ENCODE assay signal across 8 cellular contexts in the genomic region with DNA sequence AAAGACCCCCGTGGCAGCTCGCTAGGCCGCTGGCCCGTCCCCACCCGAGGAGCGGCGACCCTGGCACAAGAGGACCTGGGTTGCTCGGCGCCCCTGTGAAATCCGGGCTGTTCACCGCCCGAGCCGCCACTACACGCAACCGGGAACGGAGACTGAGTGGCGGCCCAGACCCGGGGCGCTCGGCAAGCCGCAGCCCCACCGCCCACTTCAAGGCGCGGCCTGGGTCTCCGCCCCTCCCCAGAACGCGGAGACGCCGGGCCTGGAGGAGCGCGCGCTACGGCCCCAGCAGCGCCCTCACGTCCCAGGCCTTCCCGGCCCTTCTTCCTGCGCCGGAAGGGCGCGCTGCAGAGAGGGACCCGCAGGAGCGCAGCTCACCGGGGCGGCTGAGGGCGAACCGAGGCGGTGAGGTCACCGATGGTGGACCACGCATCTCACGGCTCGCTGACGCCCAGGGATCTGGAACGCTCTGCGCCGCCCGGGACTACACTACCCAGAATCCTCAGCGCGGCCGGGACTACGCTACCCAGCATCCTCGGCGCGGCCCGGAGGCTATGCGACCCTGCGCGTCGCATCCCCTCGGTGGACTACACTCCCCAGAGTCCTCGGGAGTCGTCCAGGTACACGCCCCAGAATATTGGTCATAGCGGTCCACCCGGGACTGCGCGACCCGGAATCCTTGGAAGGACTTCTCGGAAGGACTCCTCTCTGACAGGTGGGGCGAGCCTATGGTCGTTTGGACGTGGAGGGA. TPM values are rescaled to one million over a fixed set of nuclear protein-coding genes. Genes with fewer than 3 reads are reported as not detected.
DNase-seq lines count a peak whose midpoint lies in the region; ATAC-seq and TF ChIP-seq lines count a peak whose summit lies in the region.

A gene (minus strand): TSS at position 470 of the 748 bp plus-strand sequence. CDS start 10,436 bp downstream, outside the sequence.

- in situ Hi-C loops in GM13977 (cut with MboI; ENCODE audit: low pct_unique_long_range_greater_than_20kb, low sequenced_read_pairs, unreplicated experiment) = no loop called here

- peaks cover 5% of the 10 kb centered on the region for H3K36me3 ChIP-seq in left ventricle myocardium inferior

- H3K36me3 Mint-ChIP-seq in T-helper 1 cell treated with Interleukin-12 subunit alpha and Interleukin-12 subunit beta and Interleukin-4 antibody, amounts not matched to agents 30 μg/mL and 1 μg/mL, for 36 hours (ENCODE audit: low read depth) = peaks cover 30% of the 10 kb centered on the region
- H3K36me3 Mint-ChIP-seq in progenitor cell of endocrine pancreas (ENCODE audit: insufficient read depth) = peaks cover 7% of the 10 kb centered on the region

- DNase-seq in GM13977 (ENCODE audit: low spot score) = peak; percentile 96
- peak; percentile 89 for DNase-seq in NCI-H1694 (lab: John Stamatoyannopoulos, UW)
- peak; percentile 87 for DNase-seq in amniotic stem cell (lab: John Stamatoyannopoulos, UW)
- peak; percentile 96 for DNase-seq in left ventricle myocardium inferior
- peak; percentile 96 for DNase-seq in progenitor cell of endocrine pancreas (ENCODE audit: low spot score, unreplicated experiment)
- DNase-seq in ureter (ENCODE audit: low spot score) = peak; percentile 95

- H3K27ac Mint-ChIP-seq in T-helper 1 cell treated with Interleukin-12 subunit alpha and Interleukin-12 subunit beta and Interleukin-4 antibody, amounts not matched to agents 30 μg/mL and 1 μg/mL, for 36 hours = peak within 1 kb of the TSS; percentile 89
- H3K27ac Mint-ChIP-seq in progenitor cell of endocrine pancreas = peak within 1 kb of the TSS; percentile 95

- ATAC-seq in HG02884 (IDR thresholded peaks at IDR 0.05; ENCODE audit: unreplicated experiment) = peak; percentile 96

- H3K27me3 ChIP-seq in left ventricle myocardium inferior (ENCODE audit: low read depth) = no peaks in the 10 kb centered on the region

- intact Hi-C loops in left ventricle myocardium inferior (cut with micrococcal nuclease) = loop anchor here (5.0 kb wide), 1 partner anchor 69 kb away; no protein-coding TSS in a partner anchor

- peak within 1 kb of the TSS; percentile 89 for H3K4me3 ChIP-seq in left ventricle myocardium inferior

- H3K27ac ChIP-seq in left ventricle myocardium inferior (replicated peaks) = peak within 1 kb of the TSS; percentile 95

- peaks cover 22% of the 10 kb centered on the region for H3K9me3 ChIP-seq in left ventricle myocardium inferior (replicated peaks)

- H3K27me3 Mint-ChIP-seq in T-helper 1 cell treated with Interleukin-12 subunit alpha and Interleukin-12 subunit beta and Interleukin-4 antibody, amounts not matched to agents 30 μg/mL and 1 μg/mL, for 36 hours (ENCODE audit: low read depth) = peaks cover 4% of the 10 kb centered on the region
- no peaks in the 10 kb centered on the region for H3K27me3 Mint-ChIP-seq in progenitor cell of endocrine pancreas

- peak; percentile 31 for TF ChIP-seq CTCF in GM13977 (IDR thresholded peaks at IDR 0.05; ENCODE audit: extremely low read depth, insufficient read depth, missing control alignments)
- TF ChIP-seq CTCF in left ventricle myocardium inferior (IDR thresholded peaks at IDR 0.05; ENCODE audit: borderline replicate concordance) = no peak
- peak; percentile 39 for TF ChIP-seq CTCF in progenitor cell of endocrine pancreas (IDR thresholded peaks at IDR 0.05; ENCODE audit: unreplicated experiment)

- peak within 1 kb of the TSS; percentile 94 for H3K4me3 Mint-ChIP-seq in T-helper 1 cell treated with Interleukin-12 subunit alpha and Interleukin-12 subunit beta and Interleukin-4 antibody, amounts not matched to agents 30 μg/mL and 1 μg/mL, for 36 hours
- peak within 1 kb of the TSS; percentile 90 for H3K4me3 Mint-ChIP-seq in progenitor cell of endocrine pancreas (ENCODE audit: low read depth)

- peaks cover 25% of the 10 kb centered on the region for H3K9me3 Mint-ChIP-seq in T-helper 1 cell treated with Interleukin-12 subunit alpha and Interleukin-12 subunit beta and Interleukin-4 antibody, amounts not matched to agents 30 μg/mL and 1 μg/mL, for 36 hours
- peaks cover 19% of the 10 kb centered on the region for H3K9me3 Mint-ChIP-seq in progenitor cell of endocrine pancreas (ENCODE audit: low read depth)

- H3K4me1 Mint-ChIP-seq in T-helper 1 cell treated with Interleukin-12 subunit alpha and Interleukin-12 subunit beta and Interleukin-4 antibody, amounts not matched to agents 30 μg/mL and 1 μg/mL, for 36 hours (ENCODE audit: low read depth) = peaks cover 17% of the 10 kb centered on the region
- H3K4me1 Mint-ChIP-seq in progenitor cell of endocrine pancreas (ENCODE audit: low read depth) = peaks cover 3% of the 10 kb centered on the region

- peaks cover 31% of the 10 kb centered on the region for H3K4me1 ChIP-seq in left ventricle myocardium inferior

RNA-seq across cellular contexts. Expression of the gene that starts here (rescaled TPM):
- total RNA-seq in left ventricle myocardium inferior (6.3 TPM), progenitor cell of endocrine pancreas (22.0 and 22.4 TPM in 2 replicates), ureter (32.3 TPM)

Comparison
In these comparisons a context has a peak if more than half of its experiments do, and no peak if none do; other contexts are left out.
1. Peak in every context shown above with its lines: DNase-seq, ATAC-seq, H3K4me3 ChIP-seq and H3K27ac ChIP-seq.